In the genomic region with DNA sequence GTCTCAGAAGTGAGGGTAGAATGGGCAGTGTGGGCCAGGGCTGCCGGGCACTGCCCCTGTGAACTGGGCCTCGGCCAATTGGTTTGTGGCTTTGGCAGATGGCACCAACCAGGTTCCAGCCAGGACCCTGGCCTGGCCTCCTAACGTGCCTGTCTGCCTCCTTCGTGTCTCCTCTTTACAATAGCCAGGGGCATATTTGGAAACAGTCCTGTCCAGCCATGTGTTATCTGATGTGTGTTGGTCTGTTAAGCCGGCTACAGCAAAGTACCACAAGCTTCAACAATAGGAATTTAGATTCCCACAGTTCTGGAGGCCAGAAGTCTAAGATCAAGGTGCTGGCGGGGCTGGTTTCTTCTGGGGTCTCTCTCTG, we compare ENCODE assay signal across 15 cellular contexts. TPM values are rescaled to one million over a fixed set of nuclear protein-coding genes. Genes with fewer than 3 reads are reported as not detected.
DNase-seq lines count a peak whose midpoint lies in the region; ATAC-seq and TF ChIP-seq lines count a peak whose summit lies in the region.
"Had no signal": no experiment of that assay in that cellular context is flagged by ENCODE, and none has a peak within 500 bp of the region (broad histone marks: within the 10 kb centered on the region; RNA-seq: fewer than 3 reads in every experiment).

No MANE protein-coding gene starts in this region.

- H3K27me3 ChIP-seq in lower lobe of right lung (ENCODE audit: low read depth) (no peaks in the 10 kb centered on the region), stomach smooth muscle (ENCODE audit: control insufficient read depth in 1 of 2, insufficient read depth in 2 of 2, low read length in 2 of 2) (no peaks in the 10 kb centered on the region)
- H3K27me3 ChIP-seq: pancreas had no signal

- H3K9me3 Mint-ChIP-seq in HFFc6 = no peaks in the 10 kb centered on the region
- no peaks in the 10 kb centered on the region for H3K9me3 Mint-ChIP-seq in activated CD4-positive, alpha-beta T cell treated with anti-CD3 and anti-CD28 coated beads, Interleukin-2, amount 10 ng/mL, durations not matched to agents 7 days and 5 days

- peak overlapping the region; percentile 47 to 96 for H3K9ac ChIP-seq in stomach smooth muscle (ENCODE audit: low read length in 2 of 2)

- DNase-seq in HFFc6 = peak; percentile 79
- peak; percentile 79 for DNase-seq in cerebellar cortex (ENCODE audit: low spot score)
- no peak for DNase-seq in lower lobe of right lung
- no peak for DNase-seq in GM10248 (ENCODE audit: extremely low spot score)
- no peak for DNase-seq in activated CD4-positive, alpha-beta T cell treated with anti-CD3 and anti-CD28 coated beads, Interleukin-2, amount 10 ng/mL, durations not matched to agents 7 days and 5 days
- DNase-seq: effector CD4-positive, alpha-beta T cell; NCI-H2227 treated with DMSO at 0.1 percent for 48 hours; stimulated activated CD4-positive, alpha-beta T cell treated with anti-CD3 and anti-CD28 coated beads, Interleukin-1b, Interleukin-23, amount 100 ng/mL, for 48 hours had no signal

- H3K4me1 ChIP-seq in lower lobe of right lung (peaks cover 19% of the 10 kb centered on the region), stomach smooth muscle (ENCODE audit: control insufficient read depth, insufficient read depth, low read length) (peaks cover 76% of the 10 kb centered on the region)
- H3K4me1 ChIP-seq: HAP-1, pancreas had no signal

- H3K27ac ChIP-seq in lower lobe of right lung (peak overlapping the region; percentile 75), stomach smooth muscle (ENCODE audit: low read length) (peak overlapping the region; percentile 100)
- H3K27ac ChIP-seq: pancreas had no signal

- intact Hi-C loops in lower lobe of right lung (cut with DNase I) = no loop called here

- no peak for TF ChIP-seq CTCF in HFFc6 (IDR thresholded peaks at IDR 0.05)
- TF ChIP-seq CTCF in lower lobe of right lung (IDR thresholded peaks at IDR 0.05) = no peak
- TF ChIP-seq CTCF in GM10248 (IDR thresholded peaks at IDR 0.05; ENCODE audit: control extremely low read depth, extremely low read depth, low read depth, missing control alignments) = no peak

- no peak overlapping the region for H3K4me3 ChIP-seq in lower lobe of right lung
- peak overlapping the region; percentile 15 to 17 for H3K4me3 ChIP-seq in stomach smooth muscle (ENCODE audit: low read length in 2 of 2)
- H3K4me3 ChIP-seq: HAP-1, pancreas had no signal

- peaks cover 10% of the 10 kb centered on the region for H3K36me3 ChIP-seq in lower lobe of right lung
- peaks cover 11 to 33% of the 10 kb centered on the region in 2 donors for H3K36me3 ChIP-seq in stomach smooth muscle (ENCODE audit: control insufficient read depth in 2 of 2, insufficient read depth in 2 of 2, low read length in 2 of 2)
- H3K36me3 ChIP-seq: HAP-1, pancreas had no signal

- no peaks in the 10 kb centered on the region for H3K9me3 ChIP-seq in lower lobe of right lung
- H3K9me3 ChIP-seq in stomach smooth muscle (ENCODE audit: control insufficient read depth in 2 of 2, low read length in 2 of 2) = peaks cover 0 to 3% of the 10 kb centered on the region in 2 donors
- H3K9me3 ChIP-seq: HAP-1, pancreas had no signal

- POLR2A ChIA-PET in GM10248 (lab: Yijun Ruan, JAX) = no interaction called here
- POLR2A ChIA-PET in activated CD4-positive, alpha-beta T cell treated with anti-CD3 and anti-CD28 coated beads, Interleukin-2, amount 10 ng/mL, durations not matched to agents 7 days and 5 days (lab: Charles Lee) = no interaction called here

- H3K4me1 Mint-ChIP-seq in HFFc6 (ENCODE audit: low read depth) = peaks cover 81% of the 10 kb centered on the region
- no peaks in the 10 kb centered on the region for H3K4me1 Mint-ChIP-seq in activated CD4-positive, alpha-beta T cell treated with anti-CD3 and anti-CD28 coated beads, Interleukin-2, amount 10 ng/mL, durations not matched to agents 7 days and 5 days

- peak overlapping the region; percentile 77 for H3K27ac Mint-ChIP-seq in HFFc6
- no peak overlapping the region for H3K27ac Mint-ChIP-seq in activated CD4-positive, alpha-beta T cell treated with anti-CD3 and anti-CD28 coated beads, Interleukin-2, amount 10 ng/mL, durations not matched to agents 7 days and 5 days

- peak overlapping the region; percentile 32; the same call in 1 of the 2 replicates for H3K4me3 Mint-ChIP-seq in HFFc6
- no peak overlapping the region for H3K4me3 Mint-ChIP-seq in activated CD4-positive, alpha-beta T cell treated with anti-CD3 and anti-CD28 coated beads, Interleukin-2, amount 10 ng/mL, durations not matched to agents 7 days and 5 days

- ATAC-seq in lower lobe of right lung (no peak), HG03139 (IDR thresholded peaks at IDR 0.05; ENCODE audit: unreplicated experiment) (no peak), GM21423 (IDR thresholded peaks at IDR 0.05; ENCODE audit: unreplicated experiment) (no peak)
- ATAC-seq: activated CD4-positive, CD25-positive, alpha-beta regulatory T cell treated with anti-CD3 and anti-CD28 coated beads, Interleukin-2, amount 50 U/mL, for 24 hours; pancreas had no signal

- CTCF ChIA-PET in GM10248 (lab: Yijun Ruan, JAX) = no interaction called here
- CTCF ChIA-PET in activated CD4-positive, alpha-beta T cell treated with anti-CD3 and anti-CD28 coated beads, Interleukin-2, amount 10 ng/mL, durations not matched to agents 7 days and 5 days (lab: Charles Lee) = interaction anchor here (0.5 kb wide), 1 partner anchor 67 kb away, joined by 3 read pairs; no protein-coding TSS in a partner anchor

- H3K36me3 Mint-ChIP-seq in HFFc6 (ENCODE audit: low read depth) = peaks cover 16% of the 10 kb centered on the region
- no peaks in the 10 kb centered on the region for H3K36me3 Mint-ChIP-seq in activated CD4-positive, alpha-beta T cell treated with anti-CD3 and anti-CD28 coated beads, Interleukin-2, amount 10 ng/mL, durations not matched to agents 7 days and 5 days (ENCODE audit: low read depth)

- no peaks in the 10 kb centered on the region; the same call in 1 of the 2 replicates for H3K27me3 Mint-ChIP-seq in HFFc6 (ENCODE audit: insufficient read depth)
- peaks cover 2% of the 10 kb centered on the region for H3K27me3 Mint-ChIP-seq in activated CD4-positive, alpha-beta T cell treated with anti-CD3 and anti-CD28 coated beads, Interleukin-2, amount 10 ng/mL, durations not matched to agents 7 days and 5 days

RNA-seq across cellular contexts. Expression of a gene that starts 14.6 kb away (rescaled TPM):
- total RNA-seq in HFFc6 (2021; fragmentation: NEBNext Ultra II Directional; extraction: Animal tissue kit (Norgen Biotek cat#: 25700)) = 10 to 100 TPM; 12.2 to 15.5 (median 13.6) TPM
- 34.9 TPM for total RNA-seq in lower lobe of right lung
- total RNA-seq in activated CD4-positive, alpha-beta T cell treated with anti-CD3 and anti-CD28 coated beads, Interleukin-2, amount 10 ng/mL, durations not matched to agents 7 days and 5 days = under 1 TPM; 0.25 to 0.27 TPM
- total RNA-seq: HT1080 had no signal

Comparison
In these comparisons a context has a peak if more than half of its experiments do, and no peak if none do; other contexts are left out.
1. DNase-seq: peak in HFFc6 (single experiment) and cerebellar cortex (single experiment); none in lower lobe of right lung (single experiment), GM10248 (single experiment) and activated CD4-positive, alpha-beta T cell treated with anti-CD3 and anti-CD28 coated beads, Interleukin-2, amount 10 ng/mL, durations not matched to agents 7 days and 5 days (single experiment).
2. RNA of a gene that starts 14.6 kb away (total RNA-seq): 34.9 TPM in lower lobe of right lung (single experiment) and 12.2 to 15.5 TPM in HFFc6; 0.25 to 0.27 TPM in activated CD4-positive, alpha-beta T cell treated with anti-CD3 and anti-CD28 coated beads, Interleukin-2, amount 10 ng/mL, durations not matched to agents 7 days and 5 days; every median in the first group is over 10 times any median in the second.